In genomic region chr16:69590590-69590989, GRCh38 we compare ENCODE assay signal across 1 cellular context.
TF ChIP-seq lines count a peak whose summit lies in the region.

No MANE protein-coding gene starts in this region.

TF ChIP-seq in HepG2, 621 proteins besides CTCF, POLR2A, EP300 and RAD21:
- TF ChIP-seq RNF219 (CRISPR knock-in tag; IDR thresholded peaks at IDR 0.05) (no peak), ZNF441 (CRISPR knock-in tag; IDR thresholded peaks at IDR 0.05; ENCODE audit: borderline replicate concordance) (no peak), ZNF512B (CRISPR knock-in tag; IDR thresholded peaks at IDR 0.05; ENCODE audit: borderline replicate concordance) (no peak)
